17 cellular contexts compared by ENCODE assay signal in the genomic region with DNA sequence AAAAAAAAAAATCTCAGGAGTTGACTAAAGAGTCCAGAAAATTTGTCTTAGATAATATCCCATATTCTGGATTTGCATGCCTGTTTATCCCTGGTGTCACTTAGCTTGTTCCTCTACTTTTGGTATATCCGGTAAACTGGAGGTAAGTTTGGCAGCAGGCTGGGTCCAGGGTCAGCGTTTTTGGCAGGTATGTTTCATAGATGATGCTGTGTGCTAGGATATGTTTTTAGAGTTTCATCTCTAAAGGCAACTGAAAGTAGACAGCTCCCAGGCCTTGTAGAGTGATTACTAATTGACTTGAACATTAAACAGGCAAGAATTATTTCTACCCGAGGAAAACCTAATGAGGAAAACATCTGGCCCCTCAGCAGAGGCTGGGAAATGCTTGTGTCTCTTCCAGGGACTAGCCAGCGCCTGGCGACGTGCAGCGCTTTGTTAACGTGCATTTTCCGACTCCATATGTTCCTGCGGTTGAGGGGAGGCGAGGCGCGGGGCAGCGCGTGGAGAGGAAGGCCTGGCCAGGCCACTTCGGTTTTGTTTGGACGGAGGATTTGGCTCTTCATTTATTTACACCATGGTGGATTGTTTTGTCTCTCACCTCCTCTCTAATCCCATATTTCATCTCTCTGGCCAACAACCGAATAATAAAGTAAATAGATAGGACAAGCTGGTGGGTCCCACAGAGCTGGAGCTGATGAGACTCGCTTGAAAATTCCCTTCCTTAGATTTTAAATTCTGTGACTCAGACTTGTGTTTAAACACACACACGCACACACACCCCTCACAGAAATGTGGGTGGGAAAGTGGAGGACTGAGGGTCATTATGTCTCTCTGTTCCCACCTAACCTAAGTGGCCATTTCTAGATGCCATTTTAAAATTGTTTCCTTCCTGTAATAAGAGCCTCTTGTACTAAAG.
DNase-seq lines count a peak whose midpoint lies in the region; ATAC-seq and TF ChIP-seq lines count a peak whose summit lies in the region.
"Had no signal": no experiment of that assay in that cellular context is flagged by ENCODE, and none has a peak within 500 bp of the region (broad histone marks: within the 10 kb centered on the region; RNA-seq: fewer than 3 reads in every experiment).

No MANE protein-coding gene starts in this region.

- peaks cover 3% of the 10 kb centered on the region for H3K27me3 Mint-ChIP-seq in neural progenitor cell (ENCODE audit: insufficient read depth, low read depth)

- TF ChIP-seq CTCF in BJ (IDR thresholded peaks at IDR 0.05; ENCODE audit: insufficient read depth, low read depth, low read length) (no peak), neural progenitor cell (IDR thresholded peaks at IDR 0.05) (no peak)

- no peaks in the 10 kb centered on the region for H4K20me1 ChIP-seq in neural progenitor cell (ENCODE audit: low read depth)
- H4K20me1 ChIP-seq: BLaER1 had no signal

- H3K4me2 ChIP-seq in neural progenitor cell, result no peak overlapping the region
- H3K4me2 ChIP-seq: BLaER1 had no signal

- H3K9me3 ChIP-seq in SJCRH30 (replicated peaks) (no peaks in the 10 kb centered on the region), neural progenitor cell (ENCODE audit: low read depth) (no peaks in the 10 kb centered on the region)
- H3K9me3 ChIP-seq: BLaER1, prostate gland had no signal

- H3K36me3 ChIP-seq in BJ (ENCODE audit: control insufficient read depth, insufficient read depth, low read length) (no peaks in the 10 kb centered on the region), SJCRH30 (no peaks in the 10 kb centered on the region), neural progenitor cell (no peaks in the 10 kb centered on the region)
- H3K36me3 ChIP-seq: BLaER1, prostate gland had no signal

- H3K27ac Mint-ChIP-seq in neural progenitor cell, result peak overlapping the region; percentile 14
- H3K27ac Mint-ChIP-seq: activated B cell treated with CpG ODN at 0.5 μM for 24 hours; activated naive CD8-positive, alpha-beta T cell; mesothelial cell of epicardium had no signal

- no peak overlapping the region for H3K4me3 ChIP-seq in BJ (ENCODE audit: low read depth, low read length)
- no peak overlapping the region for H3K4me3 ChIP-seq in SJCRH30
- H3K4me3 ChIP-seq in neural progenitor cell, result no peak overlapping the region
- H3K4me3 ChIP-seq: BLaER1, GM12878, prostate gland had no signal

- no peak overlapping the region for H3K4me3 Mint-ChIP-seq in neural progenitor cell
- H3K4me3 Mint-ChIP-seq: activated B cell treated with CpG ODN at 0.5 μM for 24 hours; activated naive CD8-positive, alpha-beta T cell; mesothelial cell of epicardium had no signal

- peak overlapping the region; percentile 51 for H2AFZ ChIP-seq in neural progenitor cell (replicated peaks)

- H3K4me1 Mint-ChIP-seq in neural progenitor cell, result peaks cover 41% of the 10 kb centered on the region
- H3K4me1 Mint-ChIP-seq: activated B cell treated with CpG ODN at 0.5 μM for 24 hours had no signal

- peaks cover 18% of the 10 kb centered on the region for H3F3A ChIP-seq in neural progenitor cell (ENCODE audit: low read depth)

- H3K79me2 ChIP-seq in neural progenitor cell (ENCODE audit: low read depth), result no peaks in the 10 kb centered on the region

- peak; percentile 19 for DNase-seq in BJ (ENCODE audit: low read depth)
- peak; percentile 32 to 50 for DNase-seq in SJCRH30
- DNase-seq in fibroblast of peridontal ligament (ENCODE audit: extremely low read depth), result peak; percentile 45
- no peak for DNase-seq in neural progenitor cell (ENCODE audit: low spot score)
- DNase-seq in NCI-H2171 (lab: John Stamatoyannopoulos, UW), result no peak
- DNase-seq in GOT3 (lab: John Stamatoyannopoulos, UW), result no peak
- DNase-seq in SW 1271 (lab: John Stamatoyannopoulos, UW), result no peak
- DNase-seq: activated B cell treated with CpG ODN at 0.5 μM for 24 hours, DMS79 treated with DMSO at 0.1 percent for 48 hours, erythroblast, trophoblast cell had no signal

- H3K9ac ChIP-seq in neural progenitor cell, result no peak overlapping the region
- H3K9ac ChIP-seq: BLaER1 had no signal

- H3K36me3 Mint-ChIP-seq in neural progenitor cell, result no peaks in the 10 kb centered on the region
- H3K36me3 Mint-ChIP-seq: activated naive CD8-positive, alpha-beta T cell; mesothelial cell of epicardium had no signal

- H3K27ac ChIP-seq in SJCRH30, result peak overlapping the region; percentile 13; the same call in 1 of the 2 replicates
- no peak overlapping the region for H3K27ac ChIP-seq in neural progenitor cell
- H3K27ac ChIP-seq: BLaER1, prostate gland had no signal

- no peaks in the 10 kb centered on the region for H3K27me3 ChIP-seq in BJ (ENCODE audit: control insufficient read depth, insufficient read depth, low read length)
- no peaks in the 10 kb centered on the region for H3K27me3 ChIP-seq in SJCRH30
- no peaks in the 10 kb centered on the region for H3K27me3 ChIP-seq in neural progenitor cell
- H3K27me3 ChIP-seq: BLaER1 had no signal

- CTCF ChIA-PET in BJ (lab: Yijun Ruan, JAX), result interaction anchor here (0.6 to 2.2 kb wide), 6 partner anchors 42 to 1156 kb away, joined by 3 to 7 read pairs (median 3); no protein-coding TSS in a partner anchor

- no peaks in the 10 kb centered on the region for H3K9me3 Mint-ChIP-seq in neural progenitor cell
- H3K9me3 Mint-ChIP-seq: activated B cell treated with CpG ODN at 0.5 μM for 24 hours, mesothelial cell of epicardium had no signal

- no peak for ATAC-seq in GM19455 (IDR thresholded peaks at IDR 0.05; ENCODE audit: unreplicated experiment)
- ATAC-seq: GM12878 had no signal

- POLR2A ChIA-PET in BJ (lab: Charles Lee), result interaction anchor here (0.6 kb wide), 1 partner anchor 54 kb away, joined by 3 read pairs; no protein-coding TSS in a partner anchor

- H3K4me1 ChIP-seq in SJCRH30, result peaks cover 16% of the 10 kb centered on the region
- H3K4me1 ChIP-seq in neural progenitor cell, result peaks cover 15% of the 10 kb centered on the region
- H3K4me1 ChIP-seq: BLaER1, prostate gland had no signal

Comparison
In these comparisons a context has a peak if more than half of its experiments do, and no peak if none do; other contexts are left out.
1. DNase-seq: peak in BJ (single experiment), SJCRH30 (2 of 2) and fibroblast of peridontal ligament (single experiment); none in neural progenitor cell (single experiment), NCI-H2171 (single experiment), GOT3 (single experiment) and SW 1271 (0 of 2).